8 cellular contexts compared by ENCODE assay signal in genomic region chr14:91415794-91416743, GRCh38. TPM values are rescaled to one million over a fixed set of nuclear protein-coding genes. Genes with fewer than 3 reads are reported as not detected.
DNase-seq lines count a peak whose midpoint lies in the region; ATAC-seq and TF ChIP-seq lines count a peak whose summit lies in the region.

No MANE protein-coding gene starts in this region.

- no peaks in the 10 kb centered on the region for H3K27me3 ChIP-seq in CD4-positive, alpha-beta T cell (ENCODE audit: control insufficient read depth, insufficient read depth, low read length)
- H3K27me3 ChIP-seq in PC-9 (ENCODE audit: insufficient read depth, low read depth), result no peaks in the 10 kb centered on the region
- peaks cover 4% of the 10 kb centered on the region for H3K27me3 ChIP-seq in lower lobe of right lung (ENCODE audit: low read depth)

- peak overlapping the region; percentile 99 for H3K4me3 Mint-ChIP-seq in CD4-positive, alpha-beta T cell
- peak overlapping the region; percentile 94 for H3K4me3 Mint-ChIP-seq in activated naive CD8-positive, alpha-beta T cell treated with anti-CD3 and anti-CD28 coated beads, Interleukin-2, amount 10 ng/mL, durations not matched to agents 7 days and 5 days
- peak overlapping the region; percentile 98 for H3K4me3 Mint-ChIP-seq in stimulated activated naive CD8-positive, alpha-beta T cell treated with anti-CD3 and anti-CD28 coated beads, Interleukin-15, Interleukin-2, amounts not matched to agents 100 ng/mL and 50 ng/mL, for 24 hours

- peak overlapping the region; percentile 79 for H2AFZ ChIP-seq in PC-9

- no peaks in the 10 kb centered on the region for H3K9me3 Mint-ChIP-seq in CD4-positive, alpha-beta T cell
- no peaks in the 10 kb centered on the region for H3K9me3 Mint-ChIP-seq in activated naive CD8-positive, alpha-beta T cell treated with anti-CD3 and anti-CD28 coated beads, Interleukin-2, amount 10 ng/mL, durations not matched to agents 7 days and 5 days
- no peaks in the 10 kb centered on the region for H3K9me3 Mint-ChIP-seq in stimulated activated naive CD8-positive, alpha-beta T cell treated with anti-CD3 and anti-CD28 coated beads, Interleukin-15, Interleukin-2, amounts not matched to agents 100 ng/mL and 50 ng/mL, for 24 hours

- H3K36me3 ChIP-seq in PC-9 (ENCODE audit: low read depth), result no peaks in the 10 kb centered on the region
- H3K36me3 ChIP-seq in lower lobe of right lung, result no peaks in the 10 kb centered on the region

- H4K20me1 ChIP-seq in PC-9 (ENCODE audit: insufficient read depth), result no peaks in the 10 kb centered on the region

- intact Hi-C loops in CD4-positive, alpha-beta T cell (cut with DNase I, micrococcal nuclease), result loop anchor here (1.0 to 5.0 kb wide), 6 partner anchors 11 to 456 kb away; partner anchors contain the start of gene GPR68 (in 1 of the 2)
- intact Hi-C loops in PC-9 (cut with micrococcal nuclease; ENCODE audit: unreplicated experiment), result loop anchor here (5.0 kb wide), 1 partner anchor 49 kb away; no protein-coding TSS in a partner anchor
- intact Hi-C loops in lower lobe of right lung (cut with DNase I), result no loop called here

- TSS peak; percentile 20 for BruUV-seq in PC-9 (replicated peaks; lab: Mats Ljungman, UMichigan)

- DNase-seq in CD4-positive, alpha-beta T cell, result peak; percentile 49 to 74 (median 60)
- DNase-seq in PC-9, result no peak
- DNase-seq in activated naive CD8-positive, alpha-beta T cell treated with anti-CD3 and anti-CD28 coated beads, Interleukin-2, amount 10 ng/mL, durations not matched to agents 7 days and 5 days, result no peak
- no peak for DNase-seq in lower lobe of right lung

- H3K4me1 ChIP-seq in PC-9 (replicated peaks; ENCODE audit: insufficient read depth) (peaks cover 14% of the 10 kb centered on the region), lower lobe of right lung (peaks cover 43% of the 10 kb centered on the region)

- peak overlapping the region; percentile 91 for H3K4me2 ChIP-seq in PC-9

- peak overlapping the region; percentile 96 for H3K27ac ChIP-seq in CD4-positive, alpha-beta T cell (ENCODE audit: low read depth, low read length)
- H3K27ac ChIP-seq in PC-9 (no peak overlapping the region), lower lobe of right lung (peak overlapping the region; percentile 76)

- H3K36me3 Mint-ChIP-seq in CD4-positive, alpha-beta T cell (ENCODE audit: low read depth), result peaks cover 46% of the 10 kb centered on the region
- H3K36me3 Mint-ChIP-seq in activated naive CD8-positive, alpha-beta T cell treated with anti-CD3 and anti-CD28 coated beads, Interleukin-2, amount 10 ng/mL, durations not matched to agents 7 days and 5 days, result peaks cover 39% of the 10 kb centered on the region
- H3K36me3 Mint-ChIP-seq in stimulated activated naive CD8-positive, alpha-beta T cell treated with anti-CD3 and anti-CD28 coated beads, Interleukin-15, Interleukin-2, amounts not matched to agents 100 ng/mL and 50 ng/mL, for 24 hours (ENCODE audit: low read depth), result peaks cover 30% of the 10 kb centered on the region

- H3K4me3 ChIP-seq in PC-9, result peak overlapping the region; percentile 83
- peak overlapping the region; percentile 79 for H3K4me3 ChIP-seq in lower lobe of right lung

- no peaks in the 10 kb centered on the region for H3K27me3 Mint-ChIP-seq in CD4-positive, alpha-beta T cell
- peaks cover under 1% of the 10 kb centered on the region for H3K27me3 Mint-ChIP-seq in activated naive CD8-positive, alpha-beta T cell treated with anti-CD3 and anti-CD28 coated beads, Interleukin-2, amount 10 ng/mL, durations not matched to agents 7 days and 5 days
- no peaks in the 10 kb centered on the region for H3K27me3 Mint-ChIP-seq in stimulated activated naive CD8-positive, alpha-beta T cell treated with anti-CD3 and anti-CD28 coated beads, Interleukin-15, Interleukin-2, amounts not matched to agents 100 ng/mL and 50 ng/mL, for 24 hours

- TF ChIP-seq CTCF in CD4-positive, alpha-beta T cell (IDR thresholded peaks at IDR 0.05), result no peak
- TF ChIP-seq CTCF in PC-9 (conservative IDR thresholded peaks at IDR 0.05) (no peak), lower lobe of right lung (IDR thresholded peaks at IDR 0.05) (no peak)

- POLR2A ChIA-PET in CD4-positive, alpha-beta T cell (lab: Charles Lee), result interaction anchor here (0.6 to 12.0 kb wide), 32 partner anchors 11 to 1033 kb away, joined by 3 to 294 read pairs (median 6); partner anchors contain the start of genes GPR68, PPP4R3A and RPS6KA5
- POLR2A ChIA-PET in PC-9 (lab: Charles Lee; ENCODE audit: unreplicated experiment), result no interaction called here
- POLR2A ChIA-PET in activated naive CD8-positive, alpha-beta T cell treated with anti-CD3 and anti-CD28 coated beads, Interleukin-2, amount 10 ng/mL, durations not matched to agents 7 days and 5 days (lab: Charles Lee), result interaction anchor here (0.6 to 9.2 kb wide), 23 partner anchors 9 to 1032 kb away, joined by 3 to 139 read pairs (median 5); partner anchors contain the start of genes GPR68 and PPP4R3A

- CTCF ChIA-PET in CD4-positive, alpha-beta T cell (lab: Charles Lee), result interaction anchor here (0.7 to 6.4 kb wide), 9 partner anchors 10 to 93 kb away, joined by 3 to 62 read pairs (median 5); no protein-coding TSS in a partner anchor
- CTCF ChIA-PET in PC-9 (lab: Charles Lee), result no interaction called here

- no peaks in the 10 kb centered on the region for H3K9me2 ChIP-seq in PC-9 (ENCODE audit: insufficient read depth)

- peaks cover 65% of the 10 kb centered on the region for H3K4me1 Mint-ChIP-seq in CD4-positive, alpha-beta T cell (ENCODE audit: low read depth)
- H3K4me1 Mint-ChIP-seq in activated naive CD8-positive, alpha-beta T cell treated with anti-CD3 and anti-CD28 coated beads, Interleukin-2, amount 10 ng/mL, durations not matched to agents 7 days and 5 days, result peaks cover 48% of the 10 kb centered on the region
- H3K4me1 Mint-ChIP-seq in stimulated activated naive CD8-positive, alpha-beta T cell treated with anti-CD3 and anti-CD28 coated beads, Interleukin-15, Interleukin-2, amounts not matched to agents 100 ng/mL and 50 ng/mL, for 24 hours (ENCODE audit: low read depth), result peaks cover 66% of the 10 kb centered on the region

- peak overlapping the region; percentile 98 for H3K27ac Mint-ChIP-seq in CD4-positive, alpha-beta T cell
- H3K27ac Mint-ChIP-seq in activated naive CD8-positive, alpha-beta T cell treated with anti-CD3 and anti-CD28 coated beads, Interleukin-2, amount 10 ng/mL, durations not matched to agents 7 days and 5 days, result peak overlapping the region; percentile 99
- H3K27ac Mint-ChIP-seq in stimulated activated naive CD8-positive, alpha-beta T cell treated with anti-CD3 and anti-CD28 coated beads, Interleukin-15, Interleukin-2, amounts not matched to agents 100 ng/mL and 50 ng/mL, for 24 hours, result peak overlapping the region; percentile 99

- H3K79me2 ChIP-seq in PC-9 (ENCODE audit: low read depth), result no peaks in the 10 kb centered on the region

- peak; percentile 54 for ATAC-seq in CD4-positive, alpha-beta T cell (ENCODE audit: poor library complexity)
- peak; percentile 63 for ATAC-seq in GM19043 (IDR thresholded peaks at IDR 0.05; ENCODE audit: low read depth, unreplicated experiment)
- peak; percentile 50 for ATAC-seq in HG03139 (IDR thresholded peaks at IDR 0.05; ENCODE audit: unreplicated experiment)
- peak; percentile 55 for ATAC-seq in activated naive CD8-positive, alpha-beta T cell treated with anti-CD3 and anti-CD28 coated beads, Interleukin-2, amount 10 ng/mL, durations not matched to agents 7 days and 5 days (ENCODE audit: low read depth)
- peak; percentile 14 to 32 for ATAC-seq in lower lobe of right lung
- no peak for ATAC-seq in SK-N-SH treated with all-trans-retinoic acid at 6 μM for 48 hours

- no peaks in the 10 kb centered on the region for H3K9me3 ChIP-seq in CD4-positive, alpha-beta T cell (ENCODE audit: control insufficient read depth, low read length)
- H3K9me3 ChIP-seq in PC-9 (ENCODE audit: insufficient read depth, low read depth) (no peaks in the 10 kb centered on the region), lower lobe of right lung (no peaks in the 10 kb centered on the region)

- peaks cover 6% of the 10 kb centered on the region; the same call in 1 of the 2 replicates for H3F3A ChIP-seq in PC-9 (ENCODE audit: insufficient read depth, low read depth)

TF ChIP-seq in SK-N-SH treated with all-trans-retinoic acid at 6 μM for 48 hours, 23 proteins besides CTCF, POLR2A, EP300 and RAD21 (continues in another document):
- no peak for TF ChIP-seq ZNF70 (CRISPR knock-in tag; IDR thresholded peaks at IDR 0.05)
- TF ChIP-seq CREB5 (CRISPR knock-in tag; IDR thresholded peaks at IDR 0.05; ENCODE audit: low read depth), result no peak
- TF ChIP-seq ISL1 (CRISPR knock-in tag; IDR thresholded peaks at IDR 0.05), result no peak
- TF ChIP-seq PPARA (CRISPR knock-in tag; IDR thresholded peaks at IDR 0.05; ENCODE audit: borderline replicate concordance), result no peak
- no peak for TF ChIP-seq TCF4 (CRISPR knock-in tag; IDR thresholded peaks at IDR 0.05; ENCODE audit: borderline replicate concordance)
- no peak for TF ChIP-seq ZFP30 (CRISPR knock-in tag; IDR thresholded peaks at IDR 0.05)
- no peak for TF ChIP-seq SNAI2 (CRISPR knock-in tag; IDR thresholded peaks at IDR 0.05)

RNA-seq across cellular contexts. Expression of gene CCDC88C, which starts 1.6 kb away (rescaled TPM):
- 100 to 1,000 TPM; 269 to 287 TPM for total RNA-seq in CD4-positive, alpha-beta T cell
- total RNA-seq in PC-9 (2021) (7.4 and 10.4 TPM in 2 replicates), lower lobe of right lung (45.8 TPM)
- total RNA-seq in activated naive CD8-positive, alpha-beta T cell treated with anti-CD3 and anti-CD28 coated beads, Interleukin-2, amount 10 ng/mL, durations not matched to agents 7 days and 5 days, result 100 to 1,000 TPM; 206 to 209 TPM

Comparison
In these comparisons a context has a peak if more than half of its experiments do, and no peak if none do; other contexts are left out.
1. DNase-seq: peak in CD4-positive, alpha-beta T cell (10 of 10); none in PC-9 (0 of 2), activated naive CD8-positive, alpha-beta T cell treated with anti-CD3 and anti-CD28 coated beads, Interleukin-2, amount 10 ng/mL, durations not matched to agents 7 days and 5 days (single experiment) and lower lobe of right lung (single experiment).
2. Peak in every context shown above with its lines, with median percentiles within 50 percentile points of each other: H3K27ac Mint-ChIP-seq and H3K4me3 Mint-ChIP-seq.